In the genomic region with DNA sequence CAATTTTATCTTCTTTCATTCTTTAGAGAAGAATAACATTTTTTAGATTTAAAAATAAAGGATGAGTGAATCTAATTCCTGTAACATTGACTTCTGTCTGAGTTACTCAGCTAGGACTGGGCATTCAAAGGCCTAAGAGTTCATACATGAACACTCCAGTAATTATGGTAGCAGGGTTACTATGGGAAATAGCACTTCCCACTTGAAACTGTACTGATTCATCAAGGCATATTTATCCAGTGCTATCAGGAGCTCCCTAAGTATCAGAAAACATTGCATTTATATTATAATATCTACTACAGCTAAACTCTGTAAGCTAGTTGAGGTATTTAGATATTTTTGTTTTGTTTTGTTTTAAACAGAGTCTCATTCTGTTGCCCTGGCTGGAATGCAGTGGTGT, we compare ENCODE assay signal across 18 cellular contexts.
"Had no signal": no experiment of that assay in that cellular context is flagged by ENCODE, and none has a peak within 500 bp of the region (broad histone marks: within the 10 kb centered on the region; RNA-seq: fewer than 3 reads in every experiment).

No MANE protein-coding gene starts in this region.

- H3K4me1 ChIP-seq: colonic mucosa, foreskin keratinocyte, testis, transverse colon had no signal

- H3K27ac Mint-ChIP-seq: endodermal cell; naive thymus-derived CD4-positive, alpha-beta T cell; stimulated activated naive B cell treated with anti-CD40 and anti-IgM and Interleukin-4, amounts not matched to agents 10 μg/mL and 1 μg/mL and 100 μg/mL, for 72 hours had no signal

- H3K9me3 ChIP-seq: colonic mucosa, neutrophil, testis, transverse colon had no signal

- H3K4me3 ChIP-seq: colonic mucosa, skin epidermis, testis, transverse colon had no signal

- H3K27ac ChIP-seq: colonic mucosa, foreskin keratinocyte, neutrophil, skin epidermis, testis, transverse colon had no signal

- DNase-seq: colonic mucosa; effector CD4-positive, alpha-beta T cell; endodermal cell; erythroblast; foreskin keratinocyte; immature natural killer cell; mammary epithelial cell; naive thymus-derived CD4-positive, alpha-beta T cell; stimulated activated CD4-positive, alpha-beta T cell treated with anti-CD3 and anti-CD28 coated beads, Interleukin-2, amount 100 ng/mL, for 24 hours; stimulated activated CD4-positive, alpha-beta T cell treated with anti-CD3 and anti-CD28 coated beads, Interleukin-4, amount 100 ng/mL, for 4 hours; stimulated activated naive B cell treated with anti-CD40 and anti-IgM and Interleukin-4, amounts not matched to agents 10 μg/mL and 1 μg/mL and 100 μg/mL, for 72 hours; stimulated activated naive CD8-positive, alpha-beta T cell treated with anti-CD3 and anti-CD28 coated beads, Interleukin-15, amount 100 ng/mL, for 72 hours; testis; transverse colon had no signal

- H3K4me3 Mint-ChIP-seq: endodermal cell; immature natural killer cell; naive thymus-derived CD4-positive, alpha-beta T cell; stimulated activated naive B cell treated with anti-CD40 and anti-IgM and Interleukin-4, amounts not matched to agents 10 μg/mL and 1 μg/mL and 100 μg/mL, for 72 hours; stimulated activated naive CD8-positive, alpha-beta T cell treated with anti-CD3 and anti-CD28 coated beads, Interleukin-15, amount 100 ng/mL, for 72 hours had no signal

- H3K36me3 ChIP-seq: colonic mucosa had no signal

- H3K4me1 Mint-ChIP-seq: naive thymus-derived CD4-positive, alpha-beta T cell; stimulated activated naive B cell treated with anti-CD40 and anti-IgM and Interleukin-4, amounts not matched to agents 10 μg/mL and 1 μg/mL and 100 μg/mL, for 72 hours; stimulated activated naive CD8-positive, alpha-beta T cell treated with anti-CD3 and anti-CD28 coated beads, Interleukin-15, amount 100 ng/mL, for 72 hours had no signal

- ATAC-seq: foreskin keratinocyte; naive thymus-derived CD4-positive, alpha-beta T cell; sciatic nerve; stimulated activated naive B cell treated with anti-CD40 and anti-IgM and Interleukin-4, amounts not matched to agents 10 μg/mL and 1 μg/mL and 100 μg/mL, for 72 hours; stimulated activated naive CD8-positive, alpha-beta T cell treated with anti-CD3 and anti-CD28 coated beads, Interleukin-15, amount 100 ng/mL, for 72 hours had no signal

- FAIRE-seq: endothelial cell of umbilical vein had no signal

- H3K27me3 ChIP-seq: colonic mucosa, foreskin keratinocyte, neutrophil, testis, transverse colon had no signal

- H3K9me3 Mint-ChIP-seq: endodermal cell; immature natural killer cell; stimulated activated naive B cell treated with anti-CD40 and anti-IgM and Interleukin-4, amounts not matched to agents 10 μg/mL and 1 μg/mL and 100 μg/mL, for 72 hours; stimulated activated naive CD8-positive, alpha-beta T cell treated with anti-CD3 and anti-CD28 coated beads, Interleukin-15, amount 100 ng/mL, for 72 hours had no signal

- H3K27me3 Mint-ChIP-seq: naive thymus-derived CD4-positive, alpha-beta T cell; stimulated activated naive B cell treated with anti-CD40 and anti-IgM and Interleukin-4, amounts not matched to agents 10 μg/mL and 1 μg/mL and 100 μg/mL, for 72 hours; stimulated activated naive CD8-positive, alpha-beta T cell treated with anti-CD3 and anti-CD28 coated beads, Interleukin-15, amount 100 ng/mL, for 72 hours had no signal
